Comparison of ENCODE assay signal across 18 cellular contexts in the genomic region with DNA sequence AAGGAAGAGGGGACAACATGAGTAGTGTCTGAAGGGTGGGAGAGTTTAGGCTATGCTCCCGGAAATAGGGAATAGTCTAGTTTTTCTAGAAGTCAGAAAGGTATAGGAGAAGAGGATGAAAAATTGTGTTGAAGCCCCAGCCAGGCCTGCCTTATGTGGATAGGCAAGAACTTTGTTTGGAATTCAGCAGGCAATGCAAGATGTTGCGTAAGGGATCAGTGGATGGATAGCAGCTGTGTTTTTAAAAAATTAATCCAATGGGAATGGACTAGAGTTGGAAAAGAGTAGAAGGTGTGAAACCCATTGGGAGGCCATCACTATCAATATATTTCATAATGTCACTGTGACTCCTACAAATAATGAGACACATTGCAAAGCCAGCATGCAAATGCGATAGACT.
"Had no signal": no experiment of that assay in that cellular context is flagged by ENCODE, and none has a peak within 500 bp of the region (broad histone marks: within the 10 kb centered on the region; RNA-seq: fewer than 3 reads in every experiment).

No MANE protein-coding gene starts in this region.

- H3K27me3 ChIP-seq: adrenal gland, esophagus muscularis mucosa, neural progenitor cell, upper lobe of right lung had no signal

- H3K4me3 ChIP-seq: adrenal gland, esophagus muscularis mucosa, neural progenitor cell, smooth muscle cell, thoracic aorta, upper lobe of right lung had no signal

- DNase-seq: activated CD4-positive, alpha-beta T cell treated with anti-CD3 and anti-CD28 coated beads for 1 hour; activated CD8-positive, alpha-beta memory T cell treated with anti-CD3 and anti-CD28 coated beads for 24 hours; activated CD8-positive, alpha-beta memory T cell treated with anti-CD3 and anti-CD28 coated beads, Interleukin-2, amount 50 U/mL, for 48 hours; activated gamma-delta T cell; activated T-cell treated with anti-CD3 and anti-CD28 coated beads, Interleukin-2, amount 50 U/mL, for 48 hours; adrenal gland; effector CD8-positive, alpha-beta T cell; immature natural killer cell; mesendoderm; naive thymus-derived CD4-positive, alpha-beta T cell; stimulated activated CD4-positive, alpha-beta T cell treated with anti-CD3 and anti-CD28 coated beads, Interleukin-4, amount 100 ng/mL, for 24 hours; upper lobe of right lung; WERI-Rb-1 had no signal

- H3K27ac ChIP-seq: adrenal gland, esophagus muscularis mucosa, neural progenitor cell, thoracic aorta, upper lobe of right lung, WERI-Rb-1 had no signal

- H3K9me3 ChIP-seq: adrenal gland, esophagus muscularis mucosa, thoracic aorta, upper lobe of right lung had no signal

- ATAC-seq: naive thymus-derived CD4-positive, alpha-beta T cell; stimulated activated effector memory CD8-positive, alpha-beta T cell treated with anti-CD3 and anti-CD28 coated beads, Interleukin-12 subunit alpha, Interleukin-12 subunit beta, amount 100 ng/mL, for 72 hours; upper lobe of right lung had no signal
